Comparison of ENCODE assay signal across 10 cellular contexts in genomic region chr6:12014027-12014872, GRCh38. TPM values are rescaled to one million over a fixed set of nuclear protein-coding genes. Genes with fewer than 3 reads are reported as not detected.
DNase-seq lines count a peak whose midpoint lies in the region; ATAC-seq and TF ChIP-seq lines count a peak whose summit lies in the region.
"Had no signal": no experiment of that assay in that cellular context is flagged by ENCODE, and none has a peak within 500 bp of the region (broad histone marks: within the 10 kb centered on the region; RNA-seq: fewer than 3 reads in every experiment).

No MANE protein-coding gene starts in this region.

- no peak for TF ChIP-seq CTCF in glutamatergic neuron (IDR thresholded peaks at IDR 0.05; ENCODE audit: partially characterized antibody, unreplicated experiment)
- TF ChIP-seq CTCF in tibial artery (IDR thresholded peaks at IDR 0.05) = no peak

- H3K9me3 Mint-ChIP-seq in activated T-cell treated with anti-CD3 and anti-CD28 coated beads, Interleukin-2, amount 50 U/mL, for 72 hours = no peaks in the 10 kb centered on the region
- no peaks in the 10 kb centered on the region for H3K9me3 Mint-ChIP-seq in activated CD8-positive, alpha-beta T cell treated with anti-CD3 and anti-CD28 coated beads, Interleukin-2, amount 10 ng/mL, durations not matched to agents 7 days and 5 days (ENCODE audit: insufficient read depth)
- peaks cover 8% of the 10 kb centered on the region for H3K9me3 Mint-ChIP-seq in glutamatergic neuron (ENCODE audit: unreplicated experiment)

- no peaks in the 10 kb centered on the region for H3K27me3 Mint-ChIP-seq in activated T-cell treated with anti-CD3 and anti-CD28 coated beads, Interleukin-2, amount 50 U/mL, for 72 hours (ENCODE audit: low read depth)
- H3K27me3 Mint-ChIP-seq in activated CD8-positive, alpha-beta T cell treated with anti-CD3 and anti-CD28 coated beads, Interleukin-2, amount 10 ng/mL, durations not matched to agents 7 days and 5 days (ENCODE audit: low read depth) = no peaks in the 10 kb centered on the region
- H3K27me3 Mint-ChIP-seq in glutamatergic neuron (ENCODE audit: unreplicated experiment) = peaks cover 10% of the 10 kb centered on the region

- H3K36me3 ChIP-seq in tibial artery = peaks cover 0 to 28% (median 16%) of the 10 kb centered on the region in 3 donors

- intact Hi-C loops in tibial artery (cut with DNase I; ENCODE audit: low total_unique reads) = loop anchor here (5.0 to 10.0 kb wide), 2 partner anchors 242 to 309 kb away; no protein-coding TSS in a partner anchor

- H3K4me3 Mint-ChIP-seq in activated T-cell treated with anti-CD3 and anti-CD28 coated beads, Interleukin-2, amount 50 U/mL, for 72 hours = peak overlapping the region; percentile 95 to 100
- H3K4me3 Mint-ChIP-seq in activated CD8-positive, alpha-beta T cell treated with anti-CD3 and anti-CD28 coated beads, Interleukin-2, amount 10 ng/mL, durations not matched to agents 7 days and 5 days = peak overlapping the region; percentile 89
- H3K4me3 Mint-ChIP-seq in glutamatergic neuron (ENCODE audit: unreplicated experiment) = peak overlapping the region; percentile 92

- no peaks in the 10 kb centered on the region for H3K9me3 ChIP-seq in tibial artery
- H3K9me3 ChIP-seq: mucosa of descending colon had no signal

- H3K4me1 ChIP-seq in tibial artery = peaks cover 0 to 28% (median 14%) of the 10 kb centered on the region in 4 donors

- POLR2A ChIA-PET in activated CD8-positive, alpha-beta T cell treated with anti-CD3 and anti-CD28 coated beads, Interleukin-2, amount 10 ng/mL, durations not matched to agents 7 days and 5 days (lab: Charles Lee) = interaction anchor here (0.7 to 2.0 kb wide), 5 partner anchors 8 to 62 kb away, joined by 3 to 4 read pairs (median 3); no protein-coding TSS in a partner anchor

- no peak for ATAC-seq in activated T-cell treated with anti-CD3 and anti-CD28 coated beads, Interleukin-2, amount 50 U/mL, for 72 hours (replicated peaks in 1 of 2)
- no peak for ATAC-seq in activated CD8-positive, alpha-beta T cell treated with anti-CD3 and anti-CD28 coated beads, Interleukin-2, amount 10 ng/mL, durations not matched to agents 7 days and 5 days
- ATAC-seq: mucosa of descending colon had no signal

- CTCF ChIA-PET in activated CD8-positive, alpha-beta T cell treated with anti-CD3 and anti-CD28 coated beads, Interleukin-2, amount 10 ng/mL, durations not matched to agents 7 days and 5 days (lab: Charles Lee) = interaction anchor here (1.1 to 2.2 kb wide), 8 partner anchors 8 to 219 kb away, joined by 3 to 8 read pairs (median 4); no protein-coding TSS in a partner anchor

- DNase-seq in activated T-cell treated with anti-CD3 and anti-CD28 coated beads, Interleukin-2, amount 50 U/mL, for 72 hours = no peak
- DNase-seq in activated T-cell treated with anti-CD3 and anti-CD28 coated beads for 4 hours = no peak
- no peak for DNase-seq in activated CD8-positive, alpha-beta T cell treated with anti-CD3 and anti-CD28 coated beads, Interleukin-2, amount 10 ng/mL, durations not matched to agents 7 days and 5 days
- no peak for DNase-seq in glutamatergic neuron
- no peak for DNase-seq in tibial artery
- no peak for DNase-seq in HuH-7.5 (ENCODE audit: low spot score)
- DNase-seq in amygdala (lab: John Stamatoyannopoulos, UW) = no peak
- DNase-seq in hypothalamus (lab: John Stamatoyannopoulos, UW) = no peak
- DNase-seq: mucosa of descending colon, NCI-H2171 treated with DMSO at 0.1 percent for 48 hours had no signal

- H3K27me3 ChIP-seq in tibial artery = no peaks in the 10 kb centered on the region

- peaks cover 52% of the 10 kb centered on the region for H3K4me1 Mint-ChIP-seq in activated T-cell treated with anti-CD3 and anti-CD28 coated beads, Interleukin-2, amount 50 U/mL, for 72 hours (ENCODE audit: low read depth)
- H3K4me1 Mint-ChIP-seq in activated CD8-positive, alpha-beta T cell treated with anti-CD3 and anti-CD28 coated beads, Interleukin-2, amount 10 ng/mL, durations not matched to agents 7 days and 5 days (ENCODE audit: low read depth) = peaks cover 48% of the 10 kb centered on the region
- H3K4me1 Mint-ChIP-seq in glutamatergic neuron (ENCODE audit: low read depth, unreplicated experiment) = peaks cover 16% of the 10 kb centered on the region

- H3K27ac ChIP-seq in tibial artery = peak overlapping the region; percentile 92 to 94

- peak overlapping the region; percentile 70 for H3K27ac Mint-ChIP-seq in activated T-cell treated with anti-CD3 and anti-CD28 coated beads, Interleukin-2, amount 50 U/mL, for 72 hours
- no peak overlapping the region for H3K27ac Mint-ChIP-seq in activated CD8-positive, alpha-beta T cell treated with anti-CD3 and anti-CD28 coated beads, Interleukin-2, amount 10 ng/mL, durations not matched to agents 7 days and 5 days
- H3K27ac Mint-ChIP-seq in glutamatergic neuron (ENCODE audit: unreplicated experiment) = peak overlapping the region; percentile 88

- peaks cover 32 to 55% of the 10 kb centered on the region in 2 donors for H3K36me3 Mint-ChIP-seq in activated T-cell treated with anti-CD3 and anti-CD28 coated beads, Interleukin-2, amount 50 U/mL, for 72 hours (ENCODE audit: insufficient read depth in 2 of 2)
- H3K36me3 Mint-ChIP-seq in activated CD8-positive, alpha-beta T cell treated with anti-CD3 and anti-CD28 coated beads, Interleukin-2, amount 10 ng/mL, durations not matched to agents 7 days and 5 days (ENCODE audit: low read depth) = peaks cover 55% of the 10 kb centered on the region
- peaks cover 12% of the 10 kb centered on the region for H3K36me3 Mint-ChIP-seq in glutamatergic neuron (ENCODE audit: unreplicated experiment)

- H3K4me3 ChIP-seq in tibial artery = peak overlapping the region; percentile 88 to 91
- H3K4me3 ChIP-seq: mucosa of descending colon had no signal

RNA-seq across cellular contexts. Expression of gene HIVEP1, which starts 2.1 kb away (rescaled TPM):
- total RNA-seq in activated T-cell treated with anti-CD3 and anti-CD28 coated beads, Interleukin-2, amount 50 U/mL, for 72 hours = 10 to 100 TPM; 70.1 to 77.0 TPM
- 10 to 100 TPM; 21.2 to 21.4 TPM for total RNA-seq in activated CD8-positive, alpha-beta T cell treated with anti-CD3 and anti-CD28 coated beads, Interleukin-2, amount 10 ng/mL, durations not matched to agents 7 days and 5 days
- total RNA-seq in glutamatergic neuron (ENCODE audit: unreplicated experiment) = 37.1 TPM
